In the genomic region with DNA sequence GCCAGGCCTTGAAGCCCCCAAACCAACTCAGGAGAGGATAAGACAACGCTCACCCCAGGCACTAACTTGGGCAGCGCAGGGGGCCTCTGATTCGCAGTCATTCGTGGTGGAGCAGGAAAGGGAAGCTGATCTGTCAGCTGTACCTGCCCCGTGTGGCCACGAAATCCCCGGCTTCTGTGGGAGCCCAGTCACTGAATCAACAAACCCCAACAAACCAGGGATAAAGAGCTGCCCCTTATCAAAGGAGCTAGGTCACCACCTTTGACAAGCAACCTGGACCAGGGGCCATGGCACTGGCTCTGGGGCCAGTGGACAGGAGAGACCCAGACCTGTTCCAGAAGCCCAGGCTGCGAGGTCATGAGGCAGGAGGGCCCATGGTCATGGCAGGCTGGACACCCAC, we compare ENCODE assay signal across 29 cellular contexts. TPM values are rescaled to one million over a fixed set of nuclear protein-coding genes. Genes with fewer than 3 reads are reported as not detected.
DNase-seq lines count a peak whose midpoint lies in the region; ATAC-seq and TF ChIP-seq lines count a peak whose summit lies in the region.
"Had no signal": no experiment of that assay in that cellular context is flagged by ENCODE, and none has a peak within 500 bp of the region (broad histone marks: within the 10 kb centered on the region; RNA-seq: fewer than 3 reads in every experiment).

No MANE protein-coding gene starts in this region.

- H3K4me1 ChIP-seq in BLaER1 treated with 17β-estradiol and CSF1 and Interleukin-3, amounts not matched to agents 10 nM and 100 nM, result peaks cover 56 to 100% (median 99%) of the 10 kb centered on the region in 10 experiments
- H3K4me1 ChIP-seq in liver (ENCODE audit: control insufficient read depth in 4 of 4, insufficient read depth in 4 of 4, low read length in 3 of 4) (peaks cover 23 to 95% (median 64%) of the 10 kb centered on the region in 4 donors), suprapubic skin (peaks cover 94% of the 10 kb centered on the region)
- H3K4me1 ChIP-seq: SJCRH30 had no signal

- H3K4me3 ChIP-seq in BLaER1 treated with 17β-estradiol and CSF1 and Interleukin-3, amounts not matched to agents 10 nM and 100 nM, result no peak overlapping the region
- H3K4me3 ChIP-seq in liver (ENCODE audit: low read depth in 1 of 3, low read length in 3 of 3) (no peak overlapping the region), suprapubic skin (no peak overlapping the region)
- H3K4me3 ChIP-seq: A549, dorsolateral prefrontal cortex, left lung, SJCRH30, tibial nerve had no signal

- DNase-seq in MCF 10A (ENCODE audit: unreplicated experiment) (no peak), suprapubic skin (ENCODE audit: low spot score in 2 of 2) (no peak), NCI-H748 treated with DMSO at 0.1 percent for 48 hours (lab: John Stamatoyannopoulos, UW) (no peak), putamen (ENCODE audit: low spot score) (no peak)
- no peak for DNase-seq in activated CD8-positive, alpha-beta memory T cell treated with anti-CD3 and anti-CD28 coated beads, Interleukin-2, amount 10 ng/mL, durations not matched to agents 7 days and 5 days
- DNase-seq: activated CD4-positive, alpha-beta T cell treated with anti-CD3 and anti-CD28 coated beads for 36 hours; activated CD8-positive, alpha-beta T cell treated with anti-CD3 and anti-CD28 coated beads for 36 hours; activated naive CD4-positive, alpha-beta T cell treated with anti-CD3 and anti-CD28 coated beads, Interleukin-2, amount 10 ng/mL, durations not matched to agents 7 days and 5 days; CD8-positive, alpha-beta memory T cell; DMS 273 treated with DMSO at 0.1 percent for 48 hours; dorsolateral prefrontal cortex; EL; left lung; MV-4-11; NCI-H146; NCI-H446; NCI-H774; SJCRH30; stimulated activated CD4-positive, alpha-beta T cell treated with anti-CD3 and anti-CD28 coated beads, Interleukin-4, amount 100 ng/mL, for 24 hours; SW 1271 had no signal

- WGBS in liver, result 57% methylated on average over 8 of the region's 8 CpGs
- 92% methylated on average over 2 of the region's 8 CpGs for WGBS in suprapubic skin

- no peak for ATAC-seq in HG02678 (IDR thresholded peaks at IDR 0.05; ENCODE audit: unreplicated experiment)
- no peak for ATAC-seq in activated CD8-positive, alpha-beta memory T cell treated with anti-CD3 and anti-CD28 coated beads, Interleukin-2, amount 10 ng/mL, durations not matched to agents 7 days and 5 days
- ATAC-seq: A549; activated CD4-positive, alpha-beta T cell treated with anti-CD3 and anti-CD28 coated beads for 36 hours; activated CD8-positive, alpha-beta T cell treated with anti-CD3 and anti-CD28 coated beads for 36 hours; activated T-helper 17 cell treated with anti-CD3 and anti-CD28 coated beads, Interleukin-2, amount 50 U/mL, for 72 hours; left lung; sciatic nerve had no signal

- peak overlapping the region in 1 of 11 experiments; percentile 23; a peak in 1 of 22 replicates for H3K9ac ChIP-seq in BLaER1 treated with 17β-estradiol and CSF1 and Interleukin-3, amounts not matched to agents 10 nM and 100 nM
- peak overlapping the region in 1 of 2 donors; percentile 47 for H3K9ac ChIP-seq in liver (ENCODE audit: low read depth in 1 of 2, low read length in 2 of 2)

- no peaks in the 10 kb centered on the region for H3K9me3 Mint-ChIP-seq in MCF 10A (ENCODE audit: unreplicated experiment)
- no peaks in the 10 kb centered on the region for H3K9me3 Mint-ChIP-seq in activated CD8-positive, alpha-beta memory T cell treated with anti-CD3 and anti-CD28 coated beads, Interleukin-2, amount 10 ng/mL, durations not matched to agents 7 days and 5 days (ENCODE audit: low read depth)
- H3K9me3 Mint-ChIP-seq: activated CD8-positive, alpha-beta T cell treated with anti-CD3 and anti-CD28 coated beads for 36 hours; activated naive CD4-positive, alpha-beta T cell treated with anti-CD3 and anti-CD28 coated beads, Interleukin-2, amount 10 ng/mL, durations not matched to agents 7 days and 5 days; activated T-helper 17 cell treated with anti-CD3 and anti-CD28 coated beads, Interleukin-2, amount 50 U/mL, for 72 hours; brain; CD8-positive, alpha-beta memory T cell had no signal

- CTCF ChIA-PET in MCF 10A (lab: Yijun Ruan, JAX), result interaction anchor here (0.6 to 5.8 kb wide), 9 partner anchors 9 to 208 kb away, joined by 3 to 32 read pairs (median 6); a partner anchor contains a TSS
- CTCF ChIA-PET in activated CD8-positive, alpha-beta memory T cell treated with anti-CD3 and anti-CD28 coated beads, Interleukin-2, amount 10 ng/mL, durations not matched to agents 7 days and 5 days (lab: Charles Lee), result interaction anchor here (2.8 kb wide), 1 partner anchor 15 kb away, joined by 10 read pairs; a partner anchor contains a TSS

- peak overlapping the region; percentile 94 for H3K27ac Mint-ChIP-seq in MCF 10A (ENCODE audit: low read depth, unreplicated experiment)
- no peak overlapping the region for H3K27ac Mint-ChIP-seq in activated CD8-positive, alpha-beta memory T cell treated with anti-CD3 and anti-CD28 coated beads, Interleukin-2, amount 10 ng/mL, durations not matched to agents 7 days and 5 days
- H3K27ac Mint-ChIP-seq: activated CD4-positive, alpha-beta T cell treated with anti-CD3 and anti-CD28 coated beads for 36 hours; activated CD8-positive, alpha-beta T cell treated with anti-CD3 and anti-CD28 coated beads for 36 hours; activated naive CD4-positive, alpha-beta T cell treated with anti-CD3 and anti-CD28 coated beads, Interleukin-2, amount 10 ng/mL, durations not matched to agents 7 days and 5 days; activated T-helper 17 cell treated with anti-CD3 and anti-CD28 coated beads, Interleukin-2, amount 50 U/mL, for 72 hours had no signal

- no peak for TF ChIP-seq POLR2A in suprapubic skin (IDR thresholded peaks at IDR 0.05)

- H3K4me3 Mint-ChIP-seq in MCF 10A (ENCODE audit: unreplicated experiment), result no peak overlapping the region
- H3K4me3 Mint-ChIP-seq in activated CD8-positive, alpha-beta memory T cell treated with anti-CD3 and anti-CD28 coated beads, Interleukin-2, amount 10 ng/mL, durations not matched to agents 7 days and 5 days, result no peak overlapping the region
- H3K4me3 Mint-ChIP-seq: activated CD4-positive, alpha-beta T cell treated with anti-CD3 and anti-CD28 coated beads for 36 hours; activated CD8-positive, alpha-beta T cell treated with anti-CD3 and anti-CD28 coated beads for 36 hours; activated naive CD4-positive, alpha-beta T cell treated with anti-CD3 and anti-CD28 coated beads, Interleukin-2, amount 10 ng/mL, durations not matched to agents 7 days and 5 days; activated T-helper 17 cell treated with anti-CD3 and anti-CD28 coated beads, Interleukin-2, amount 50 U/mL, for 72 hours; brain; CD8-positive, alpha-beta memory T cell had no signal

- no peak for TF ChIP-seq EP300 in suprapubic skin (IDR thresholded peaks at IDR 0.05)

- BruUV-seq in MCF 10A (replicated peaks; lab: Mats Ljungman, UMichigan), result no TSS peak

- no peaks in the 10 kb centered on the region for H3K27me3 ChIP-seq in BLaER1 treated with 17β-estradiol and CSF1 and Interleukin-3, amounts not matched to agents 10 nM and 100 nM
- no peaks in the 10 kb centered on the region for H3K27me3 ChIP-seq in liver (ENCODE audit: control insufficient read depth in 4 of 4, insufficient read depth in 4 of 4, low read length in 3 of 4)
- no peaks in the 10 kb centered on the region for H3K27me3 ChIP-seq in suprapubic skin
- H3K27me3 ChIP-seq: dorsolateral prefrontal cortex, left lung, neutrophil, SJCRH30, tibial nerve had no signal

- intact Hi-C loops in MCF 10A (cut with micrococcal nuclease), result no loop called here

- H3K9me3 ChIP-seq in BLaER1 treated with 17β-estradiol and CSF1 and Interleukin-3, amounts not matched to agents 10 nM and 100 nM (replicated peaks in 1 of 11), result no peaks in the 10 kb centered on the region
- H3K9me3 ChIP-seq in liver (ENCODE audit: control insufficient read depth in 4 of 4, low read length in 3 of 4) (no peaks in the 10 kb centered on the region), suprapubic skin (no peaks in the 10 kb centered on the region)
- H3K9me3 ChIP-seq: A549, left lung, neutrophil, SJCRH30, tibial nerve had no signal

- H3K36me3 ChIP-seq in BLaER1 treated with 17β-estradiol and CSF1 and Interleukin-3, amounts not matched to agents 10 nM and 100 nM, result no peaks in the 10 kb centered on the region
- H3K36me3 ChIP-seq in liver (ENCODE audit: control insufficient read depth in 4 of 4, insufficient read depth in 3 of 4, low read depth in 1 of 4, low read length in 3 of 4) (no peaks in the 10 kb centered on the region), suprapubic skin (no peaks in the 10 kb centered on the region)
- H3K36me3 ChIP-seq: left lung, neutrophil, SJCRH30, tibial nerve had no signal

- no peaks in the 10 kb centered on the region for H4K20me1 ChIP-seq in BLaER1 treated with 17β-estradiol and CSF1 and Interleukin-3, amounts not matched to agents 10 nM and 100 nM

- POLR2A ChIA-PET in MCF 10A (lab: Yijun Ruan, JAX), result interaction anchor here (0.6 to 13.0 kb wide), 3 partner anchors 10 to 27 kb away, joined by 3 to 222 read pairs (median 3); a partner anchor contains a TSS

- H3K27me3 Mint-ChIP-seq in MCF 10A (ENCODE audit: insufficient read depth, unreplicated experiment), result no peaks in the 10 kb centered on the region
- peaks cover 3% of the 10 kb centered on the region for H3K27me3 Mint-ChIP-seq in activated CD8-positive, alpha-beta memory T cell treated with anti-CD3 and anti-CD28 coated beads, Interleukin-2, amount 10 ng/mL, durations not matched to agents 7 days and 5 days
- H3K27me3 Mint-ChIP-seq: activated CD4-positive, alpha-beta T cell treated with anti-CD3 and anti-CD28 coated beads for 36 hours; activated CD8-positive, alpha-beta T cell treated with anti-CD3 and anti-CD28 coated beads for 36 hours; brain had no signal

- no peak for TF ChIP-seq CTCF in MCF 10A (IDR thresholded peaks at IDR 0.05; ENCODE audit: unreplicated experiment)
- TF ChIP-seq CTCF in liver (IDR thresholded peaks at IDR 0.05; ENCODE audit: low read depth, low read length, missing input control), result no peak
- no peak for TF ChIP-seq CTCF in suprapubic skin (IDR thresholded peaks at IDR 0.05)

- peak overlapping the region in 10 of 11 experiments; percentile 7 to 93 (median 82); a peak in 17 of 22 replicates for H3K4me2 ChIP-seq in BLaER1 treated with 17β-estradiol and CSF1 and Interleukin-3, amounts not matched to agents 10 nM and 100 nM
- H3K4me2 ChIP-seq: A549 had no signal

- H3K27ac ChIP-seq in BLaER1 treated with 17β-estradiol and CSF1 and Interleukin-3, amounts not matched to agents 10 nM and 100 nM, result peak overlapping the region in 6 of 11 experiments; percentile 13 to 81 (median 43); a peak in 6 of 22 replicates
- H3K27ac ChIP-seq in liver (ENCODE audit: low read depth in 1 of 2, low read length in 2 of 2) (peak overlapping the region; percentile 94 to 98), suprapubic skin (peak overlapping the region; percentile 98)
- H3K27ac ChIP-seq: A549, dorsolateral prefrontal cortex, left lung, neutrophil, SJCRH30, tibial nerve had no signal

- no peak for TF ChIP-seq RAD21 in liver (IDR thresholded peaks at IDR 0.05)

- peaks cover 74% of the 10 kb centered on the region for H3K4me1 Mint-ChIP-seq in MCF 10A (ENCODE audit: insufficient read depth, unreplicated experiment)
- peaks cover 4% of the 10 kb centered on the region for H3K4me1 Mint-ChIP-seq in activated CD8-positive, alpha-beta memory T cell treated with anti-CD3 and anti-CD28 coated beads, Interleukin-2, amount 10 ng/mL, durations not matched to agents 7 days and 5 days
- H3K4me1 Mint-ChIP-seq: activated CD4-positive, alpha-beta T cell treated with anti-CD3 and anti-CD28 coated beads for 36 hours; activated naive CD4-positive, alpha-beta T cell treated with anti-CD3 and anti-CD28 coated beads, Interleukin-2, amount 10 ng/mL, durations not matched to agents 7 days and 5 days; activated T-helper 17 cell treated with anti-CD3 and anti-CD28 coated beads, Interleukin-2, amount 50 U/mL, for 72 hours; CD8-positive, alpha-beta memory T cell had no signal

- H3K36me3 Mint-ChIP-seq in MCF 10A (ENCODE audit: insufficient read depth, unreplicated experiment), result peaks cover 40% of the 10 kb centered on the region
- H3K36me3 Mint-ChIP-seq in activated CD8-positive, alpha-beta memory T cell treated with anti-CD3 and anti-CD28 coated beads, Interleukin-2, amount 10 ng/mL, durations not matched to agents 7 days and 5 days, result no peaks in the 10 kb centered on the region
- H3K36me3 Mint-ChIP-seq: activated naive CD4-positive, alpha-beta T cell treated with anti-CD3 and anti-CD28 coated beads, Interleukin-2, amount 10 ng/mL, durations not matched to agents 7 days and 5 days; brain; CD8-positive, alpha-beta memory T cell had no signal

RNA-seq across cellular contexts. Expression of a gene that starts 14.5 kb away (rescaled TPM):
- total RNA-seq in MCF 10A (2022), result 214 and 232 TPM in 2 replicates
- total RNA-seq in liver, result 100 to 1,000 TPM in 1 of 2 donors, 10 to 100 TPM in 1; 99.6 to 269 TPM
- polyA plus RNA-seq in liver, result 100 to 1,000 TPM; 124 to 363 TPM
- 100 to 1,000 TPM; 258 to 892 (median 636) TPM for total RNA-seq in suprapubic skin
- total RNA-seq in activated CD8-positive, alpha-beta memory T cell treated with anti-CD3 and anti-CD28 coated beads, Interleukin-2, amount 10 ng/mL, durations not matched to agents 7 days and 5 days, result under 1 TPM in 1 of 2 experiments, not detected in 1; 0.42 TPM
- polyA plus RNA-seq: CD8-positive, alpha-beta memory T cell had no signal

Comparison
In these comparisons a context has a peak if more than half of its experiments do, and no peak if none do; other contexts are left out.
1. H3K27ac ChIP-seq: peak in every context shown above with its lines; median percentile 98 in suprapubic skin; 96 in liver; 43 in BLaER1 treated with 17β-estradiol and CSF1 and Interleukin-3, amounts not matched to agents 10 nM and 100 nM.
2. RNA of a gene that starts 14.5 kb away (total RNA-seq): 258 to 892 TPM in suprapubic skin, 99.6 to 269 TPM in liver and 214 to 232 TPM in MCF 10A; 0.42 TPM in activated CD8-positive, alpha-beta memory T cell treated with anti-CD3 and anti-CD28 coated beads, Interleukin-2, amount 10 ng/mL, durations not matched to agents 7 days and 5 days; every median in the first group is over 10 times any median in the second.